10 cellular contexts compared by ENCODE assay signal in genomic region chr10:13102002-13102794, GRCh38. TPM values are rescaled to one million over a fixed set of nuclear protein-coding genes. Genes with fewer than 3 reads are reported as not detected.
A peak's percentile ranks its signal among the peaks of the same experiment; 100 is the strongest.
DNase-seq lines count a peak whose midpoint lies in the region; ATAC-seq, FAIRE-seq and TF ChIP-seq lines count a peak whose summit lies in the region.
"Had no signal": no experiment of that assay in that cellular context is flagged by ENCODE, and none has a peak within 500 bp of the region (broad histone marks: within the 10 kb centered on the region; RNA-seq: fewer than 3 reads in every experiment).

No MANE protein-coding gene starts in this region.

- ATAC-seq in GM12878 = peak; percentile 37
- no peak for ATAC-seq in activated CD4-positive, CD25-positive, alpha-beta regulatory T cell treated with anti-CD3 and anti-CD28 coated beads, Interleukin-2, amount 50 U/mL, for 24 hours
- ATAC-seq in GM19395 (IDR thresholded peaks at IDR 0.05; ENCODE audit: unreplicated experiment) = no peak
- ATAC-seq: activated naive CD4-positive, alpha-beta T cell treated with anti-CD3 and anti-CD28 coated beads, Interleukin-2, amount 50 U/mL, for 72 hours had no signal

- POLR2A ChIA-PET in GM12878 (lab: Charles Lee) = no interaction called here

- DNase-seq in T-helper 1 cell = no peak
- no peak for DNase-seq in GM12878 (ENCODE audit: low read depth, low spot score)
- DNase-seq in keratinocyte (ENCODE audit: low read depth, low spot score) = no peak
- peak in 2 of 49 donors; percentile 5 to 65 for DNase-seq in substantia nigra (lab: John Stamatoyannopoulos, UW)
- no peak for DNase-seq in GM19239 (ENCODE audit: insufficient read length, low spot score)
- DNase-seq: 8988T had no signal

- RAD21 ChIA-PET in GM12878 (lab: Charles Lee; ENCODE audit: unreplicated experiment) = no interaction called here

- peaks cover 54% of the 10 kb centered on the region for H3K4me1 Mint-ChIP-seq in T-helper 1 cell treated with Interleukin-12 subunit alpha and Interleukin-12 subunit beta and Interleukin-4 antibody, amounts not matched to agents 30 μg/mL and 1 μg/mL, for 36 hours (ENCODE audit: low read depth)

- H3K79me2 ChIP-seq in GM12878 (ENCODE audit: control insufficient read depth, insufficient read depth, low read length) (peaks cover 19% of the 10 kb centered on the region), keratinocyte (ENCODE audit: control insufficient read depth, insufficient read depth, low read length) (peaks cover 56% of the 10 kb centered on the region)

- no peak overlapping the region; the same call in 1 of the 2 replicates for H3K9ac ChIP-seq in GM12878 (ENCODE audit: control insufficient read depth, insufficient read depth, low read length)
- peak overlapping the region; percentile 97 for H3K9ac ChIP-seq in keratinocyte (ENCODE audit: control insufficient read depth, extremely low read depth, insufficient read depth, low read length)

- CTCF ChIA-PET in GM12878 (lab: Yijun Ruan, JAX) = interaction anchor here (0.6 to 1.3 kb wide), 3 partner anchors 14 to 888 kb away, joined by 3 to 4 read pairs (median 4); no protein-coding TSS in a partner anchor

- no peaks in the 10 kb centered on the region for H3K36me3 ChIP-seq in GM12878 (ENCODE audit: control insufficient read depth in 2 of 2, insufficient read depth in 2 of 2, low read length in 1 of 2)
- peaks cover 8 to 10% of the 10 kb centered on the region in 2 experiments for H3K36me3 ChIP-seq in keratinocyte (ENCODE audit: control insufficient read depth in 2 of 2, extremely low read depth in 1 of 2, insufficient read depth in 2 of 2, low read length in 2 of 2)

- no peaks in the 10 kb centered on the region for H3K9me3 ChIP-seq in GM12878 (replicated peaks; ENCODE audit: control insufficient read depth, insufficient read depth, low read length)
- H3K9me3 ChIP-seq in keratinocyte (ENCODE audit: control insufficient read depth, low read depth, low read length) = no peaks in the 10 kb centered on the region

- no peak for TF ChIP-seq CTCF in GM12878 (IDR thresholded peaks at IDR 0.05 in 2 of 3, conservative IDR thresholded peaks at IDR 0.05 in 1 of 3; ENCODE audit: control insufficient read depth in 2 of 3, extremely low read depth in 1 of 3, insufficient read depth in 1 of 3, low read depth in 3 of 3, low read length in 3 of 3)
- TF ChIP-seq CTCF in keratinocyte (optimal IDR thresholded peaks at IDR 0.05 in 1 of 3, IDR thresholded peaks at IDR 0.05 in 1 of 3, conservative IDR thresholded peaks at IDR 0.05 in 1 of 3; ENCODE audit: extremely low read depth in 1 of 3, insufficient read depth in 2 of 3, low read length in 3 of 3) = no peak

- H3K4me1 ChIP-seq in GM12878 (ENCODE audit: control insufficient read depth, insufficient read depth, low read length) (peaks cover 8% of the 10 kb centered on the region), keratinocyte (ENCODE audit: control insufficient read depth, extremely low read depth, insufficient read depth, low read length) (peaks cover 14% of the 10 kb centered on the region)

- H3K27ac Mint-ChIP-seq in T-helper 1 cell treated with Interleukin-12 subunit alpha and Interleukin-12 subunit beta and Interleukin-4 antibody, amounts not matched to agents 30 μg/mL and 1 μg/mL, for 36 hours = peak overlapping the region; percentile 22

- no TSS peak for BruUV-seq in GM12878 (replicated peaks; lab: Mats Ljungman, UMichigan)

- H3K27ac ChIP-seq in GM12878 (ENCODE audit: control insufficient read depth, insufficient read depth) = no peak overlapping the region
- H3K27ac ChIP-seq in keratinocyte (ENCODE audit: control insufficient read depth, insufficient read depth, low read length) = peak overlapping the region; percentile 69
- peak overlapping the region; percentile 49 for H3K27ac ChIP-seq in substantia nigra (ENCODE audit: low read depth, low read length, poor library complexity, severe bottlenecking)

- SMC1A ChIA-PET in GM12878 (lab: Charles Lee; ENCODE audit: uncharacterized antibody, unreplicated experiment) = no interaction called here

- no peaks in the 10 kb centered on the region for H3K9me3 Mint-ChIP-seq in T-helper 1 cell treated with Interleukin-12 subunit alpha and Interleukin-12 subunit beta and Interleukin-4 antibody, amounts not matched to agents 30 μg/mL and 1 μg/mL, for 36 hours
- H3K9me3 Mint-ChIP-seq: activated naive CD4-positive, alpha-beta T cell treated with anti-CD3 and anti-CD28 coated beads, Interleukin-2, amount 50 U/mL, for 72 hours had no signal

- H3K4me2 ChIP-seq in GM12878 (ENCODE audit: control insufficient read depth, insufficient read depth) = peak overlapping the region; percentile 52
- peak overlapping the region; percentile 88 for H3K4me2 ChIP-seq in keratinocyte (ENCODE audit: control insufficient read depth, extremely low read depth, insufficient read depth, low read depth, low read length)

- H3K36me3 Mint-ChIP-seq in T-helper 1 cell treated with Interleukin-12 subunit alpha and Interleukin-12 subunit beta and Interleukin-4 antibody, amounts not matched to agents 30 μg/mL and 1 μg/mL, for 36 hours (ENCODE audit: low read depth) = peaks cover 37% of the 10 kb centered on the region

- no peaks in the 10 kb centered on the region for H3K27me3 ChIP-seq in GM12878 (replicated peaks in 1 of 2; ENCODE audit: control insufficient read depth in 2 of 2, insufficient read depth in 2 of 2, low read length in 1 of 2)
- no peaks in the 10 kb centered on the region for H3K27me3 ChIP-seq in keratinocyte (ENCODE audit: control insufficient read depth, extremely low read depth, insufficient read depth, low read length)

- H2AFZ ChIP-seq in GM12878 (ENCODE audit: control insufficient read depth, low read depth, low read length) = no peak overlapping the region; the same call in 1 of the 2 replicates
- no peak overlapping the region for H2AFZ ChIP-seq in keratinocyte (ENCODE audit: control insufficient read depth, low read length)

- no peaks in the 10 kb centered on the region for H4K20me1 ChIP-seq in GM12878 (ENCODE audit: control insufficient read depth, insufficient read depth)
- H4K20me1 ChIP-seq in keratinocyte (ENCODE audit: control insufficient read depth, extremely low read depth, insufficient read depth, low read length) = no peaks in the 10 kb centered on the region

- peak; percentile 14; the same call in 1 of the 2 replicates for TF ChIP-seq POLR2A in GM12878 (IDR thresholded peaks at IDR 0.05; ENCODE audit: low read depth, low read length)

- in situ Hi-C loops in GM12878 (cut with MboI) = no loop called here

- 76% methylated on average over 13 of the region's 13 CpGs for WGBS in GM12878 (ENCODE audit: insufficient coverage, insufficient replicate concordance, low lambda C conversion rate, missing lambda C conversion rate)

- intact Hi-C loops in GM12878 (cut with micrococcal nuclease; ENCODE audit: unreplicated experiment) = loop anchor here (5.0 kb wide), 1 partner anchor 245 kb away; the partner anchor contains the start of gene SEPHS1

- FAIRE-seq in GM12878 (lab: Jason Lieb, UNC) = peak; percentile 31
- no peak for FAIRE-seq in keratinocyte (lab: Jason Lieb, UNC)
- FAIRE-seq in GM19239 (lab: Jason Lieb, UNC) = no peak

- TF ChIP-seq RAD21 in GM12878 (IDR thresholded peaks at IDR 0.05; ENCODE audit: insufficient read depth, low read depth, low read length) = no peak

- no peak for TF ChIP-seq EP300 in GM12878 (IDR thresholded peaks at IDR 0.05; ENCODE audit: borderline replicate concordance in 1 of 2, control insufficient read depth in 1 of 2, low read depth in 2 of 2, low read length in 2 of 2)

- peak overlapping the region; percentile 21; the same call in 1 of the 2 replicates for H3K4me3 ChIP-seq in GM12878
- H3K4me3 ChIP-seq in keratinocyte (ENCODE audit: control insufficient read depth in 2 of 3, extremely low read depth in 1 of 3, insufficient read depth in 2 of 3, low read depth in 1 of 3, low read length in 3 of 3) = peak overlapping the region; percentile 66 to 92 (median 71)

- peak overlapping the region; percentile 55 for H3K4me3 Mint-ChIP-seq in T-helper 1 cell treated with Interleukin-12 subunit alpha and Interleukin-12 subunit beta and Interleukin-4 antibody, amounts not matched to agents 30 μg/mL and 1 μg/mL, for 36 hours

- no peaks in the 10 kb centered on the region for H3K27me3 Mint-ChIP-seq in T-helper 1 cell treated with Interleukin-12 subunit alpha and Interleukin-12 subunit beta and Interleukin-4 antibody, amounts not matched to agents 30 μg/mL and 1 μg/mL, for 36 hours (ENCODE audit: low read depth)

- H3K9me1 ChIP-seq in keratinocyte (ENCODE audit: control insufficient read depth, extremely low read depth, insufficient read depth, low read length) = no peaks in the 10 kb centered on the region

- dilution Hi-C loops in keratinocyte (cut with MboI; ENCODE audit: extremely low pct_ligation_motif_present, low sequenced_read_pairs) = no loop called here

RNA-seq across cellular contexts. Expression of gene OPTN, which starts 2.2 kb away (rescaled TPM):
- 38.6 and 39.9 TPM in 2 replicates for total RNA-seq in GM12878 (2013; cell fraction: nucleolus; rRNA removed)
- total RNA-seq in GM12878 (2014; rRNA removed) (20.0 and 26.9 TPM in 2 replicates), GM12878 (2014; rRNA removed; fragmentation: Illumina TruSeq; extraction: Trizol) (25.0 and 28.1 TPM in 2 replicates), GM12878 (2021) (34.0 and 34.8 TPM in 2 replicates)
- polyA plus RNA-seq in GM12878 (2011; ENCODE audit: low read depth) = 21.7 TPM
- polyA plus RNA-seq in GM12878 (2011; rRNA removed) (42.4 and 52.7 TPM in 2 replicates), GM12878 (2014; fragmentation: Illumina TruSeq; extraction: Trizol) (26.1 and 28.1 TPM in 2 replicates), GM12878 (2014; fragmentation: Nextera tagmentation; extraction: Ambion mirVana) (10 to 100 TPM; 15.2 to 22.3 TPM), GM12878 (2014; rRNA removed) (20.2 and 25.9 TPM in 2 replicates), GM12878 (2016; fragmentation: Nextera tagmentation; extraction: Ambion mirVana) (10 to 100 TPM; 30.6 to 32.3 TPM), keratinocyte (69.4 to 92.3 TPM (median 71.9 TPM) in 3 replicates)
- polyA plus RNA-seq in GM12878 (2011; cell fraction: cytosol; rRNA removed) = 15.6 and 19.0 TPM in 2 replicates
- polyA plus RNA-seq in GM12878 (2011; cell fraction: nucleus; rRNA removed) = 30.3 and 34.8 TPM in 2 replicates
- polyA plus RNA-seq in GM12878 (2012) = 42.8 and 49.7 TPM in 2 replicates
- polyA minus RNA-seq in GM12878 (2011; rRNA and poly(A)+ RNA removed) = 20.2 and 33.3 TPM in 2 replicates
- polyA minus RNA-seq in GM12878 (2011; cell fraction: cytosol; rRNA and poly(A)+ RNA removed) = 8.3 and 8.8 TPM in 2 replicates
- 12.0 and 16.3 TPM in 2 replicates for polyA minus RNA-seq in GM12878 (2011; cell fraction: nucleus; rRNA and poly(A)+ RNA removed)
- polyA plus RNA-seq in keratinocyte (2011; ENCODE audit: low read depth) = 119 TPM
- polyA plus RNA-seq in keratinocyte (2011; cell fraction: cytosol; rRNA removed) = 89.7 and 91.3 TPM in 2 replicates
- 61.6 and 70.9 TPM in 2 replicates for polyA plus RNA-seq in keratinocyte (2011; cell fraction: nucleus; rRNA removed)
- polyA plus RNA-seq in keratinocyte (2012; ENCODE audit: low replicate concordance) = 110 and 128 TPM in 2 replicates
- 52.7 to 70.5 TPM (median 54.0 TPM) in 3 replicates for polyA minus RNA-seq in keratinocyte
- 44.5 TPM for polyA minus RNA-seq in keratinocyte (2011; cell fraction: cytosol; rRNA and poly(A)+ RNA removed)
- polyA minus RNA-seq in keratinocyte (2011; cell fraction: nucleus; rRNA and poly(A)+ RNA removed) = 28.9 and 44.5 TPM in 2 replicates

RNA-seq across cellular contexts. Expression of gene MCM10, which starts 59.2 kb away (rescaled TPM):
- total RNA-seq in GM12878 (2013; cell fraction: nucleolus; rRNA removed) = 24.9 and 31.5 TPM in 2 replicates
- 22.2 and 23.4 TPM in 2 replicates for total RNA-seq in GM12878 (2014; rRNA removed)
- 26.8 and 27.0 TPM in 2 replicates for total RNA-seq in GM12878 (2014; rRNA removed; fragmentation: Illumina TruSeq; extraction: Trizol)
- total RNA-seq in GM12878 (2021) = 30.7 and 31.1 TPM in 2 replicates
- polyA plus RNA-seq in GM12878 (2011; ENCODE audit: low read depth) = 4.1 TPM
- 14.3 and 17.5 TPM in 2 replicates for polyA plus RNA-seq in GM12878 (2011; rRNA removed)
- polyA plus RNA-seq in GM12878 (2011; cell fraction: cytosol; rRNA removed) = 8.0 and 9.8 TPM in 2 replicates
- polyA plus RNA-seq in GM12878 (2011; cell fraction: nucleus; rRNA removed) = 11.9 and 14.8 TPM in 2 replicates
- 5.2 and 6.1 TPM in 2 replicates for polyA plus RNA-seq in GM12878 (2012)
- polyA plus RNA-seq in GM12878 (2014; fragmentation: Illumina TruSeq; extraction: Trizol) = 21.5 and 24.1 TPM in 2 replicates
- polyA plus RNA-seq in GM12878 (2014; fragmentation: Nextera tagmentation; extraction: Ambion mirVana) = 1 to 10 TPM; 5.8 to 6.8 TPM
- polyA plus RNA-seq in GM12878 (2014; rRNA removed) = 13.2 and 14.2 TPM in 2 replicates
- 10 to 100 TPM; 30.9 to 35.1 TPM for polyA plus RNA-seq in GM12878 (2016; fragmentation: Nextera tagmentation; extraction: Ambion mirVana)
- polyA minus RNA-seq in GM12878 (2011; rRNA and poly(A)+ RNA removed) = 13.5 and 14.8 TPM in 2 replicates
- 6.8 and 9.7 TPM in 2 replicates for polyA minus RNA-seq in GM12878 (2011; cell fraction: cytosol; rRNA and poly(A)+ RNA removed)
- 12.0 and 22.4 TPM in 2 replicates for polyA minus RNA-seq in GM12878 (2011; cell fraction: nucleus; rRNA and poly(A)+ RNA removed)
- polyA plus RNA-seq in keratinocyte = 0.75 to 6.4 TPM (median 6.2 TPM) in 3 replicates
- 0.16 TPM for polyA plus RNA-seq in keratinocyte (2011; ENCODE audit: low read depth)
- polyA plus RNA-seq in keratinocyte (2011; cell fraction: cytosol; rRNA removed) = 1.2 and 2.0 TPM in 2 replicates
- 2.0 and 2.9 TPM in 2 replicates for polyA plus RNA-seq in keratinocyte (2011; cell fraction: nucleus; rRNA removed)
- 0.76 and 6.7 TPM in 2 replicates for polyA plus RNA-seq in keratinocyte (2012; ENCODE audit: low replicate concordance)
- polyA minus RNA-seq in keratinocyte = 0.26 to 7.3 TPM (median 4.7 TPM) in 3 replicates
- 5.8 TPM for polyA minus RNA-seq in keratinocyte (2011; cell fraction: cytosol; rRNA and poly(A)+ RNA removed)
- 2.5 and 3.4 TPM in 2 replicates for polyA minus RNA-seq in keratinocyte (2011; cell fraction: nucleus; rRNA and poly(A)+ RNA removed)
